Comparison of ENCODE assay signal across 8 cellular contexts in genomic region chr13:57630661-57631606, GRCh38. TPM values are rescaled to one million over a fixed set of nuclear protein-coding genes. Genes with fewer than 3 reads are reported as not detected.
DNase-seq lines count a peak whose midpoint lies in the region; ATAC-seq and TF ChIP-seq lines count a peak whose summit lies in the region.

No MANE protein-coding gene starts in this region.

- no peaks in the 10 kb centered on the region for H3K9me3 Mint-ChIP-seq in progenitor cell of endocrine pancreas (ENCODE audit: low read depth)

- no peak overlapping the region for H3K9ac ChIP-seq in adipocyte (ENCODE audit: low read length)

- ATAC-seq in right cardiac atrium (peak; percentile 2 to 4), HG03097 (IDR thresholded peaks at IDR 0.05; ENCODE audit: low FRiP score, unreplicated experiment) (no peak), HG03469 (IDR thresholded peaks at IDR 0.05; ENCODE audit: unreplicated experiment) (no peak)

- 1% methylated on average over 32 of the region's 32 CpGs for WGBS in right cardiac atrium

- intact Hi-C loops in right cardiac atrium (cut with DNase I): no loop called here

- CTCF ChIA-PET in AG04450 (lab: Charles Lee): no interaction called here
- CTCF ChIA-PET in HEK293 (lab: Yijun Ruan, JAX): interaction anchor here (0.7 kb wide), 1 partner anchor 128 kb away, joined by 3 read pairs; no protein-coding TSS in a partner anchor

- H3K4me3 ChIP-seq in AG04450 (ENCODE audit: low read depth, low read length) (peak overlapping the region; percentile 39), HEK293 (ENCODE audit: low read depth, low read length) (peak overlapping the region; percentile 72), adipocyte (ENCODE audit: low read length) (peak overlapping the region; percentile 79), right cardiac atrium (ENCODE audit: low read length) (peak overlapping the region; percentile 75)

- no peak for TF ChIP-seq CTCF in AG04450 (IDR thresholded peaks at IDR 0.05; ENCODE audit: low read depth, low read length)
- TF ChIP-seq CTCF in HEK293 (tag by site-specific recombination; IDR thresholded peaks at IDR 0.05): no peak
- TF ChIP-seq CTCF in progenitor cell of endocrine pancreas (IDR thresholded peaks at IDR 0.05; ENCODE audit: unreplicated experiment): no peak

- H3K27me3 ChIP-seq in AG04450 (ENCODE audit: control insufficient read depth, insufficient read depth, low read length) (peaks cover 39% of the 10 kb centered on the region), adipocyte (replicated peaks; ENCODE audit: control insufficient read depth, insufficient read depth, low read length) (peaks cover 71% of the 10 kb centered on the region), right cardiac atrium (ENCODE audit: control insufficient read depth, insufficient read depth) (no peaks in the 10 kb centered on the region)

- H3K9me3 ChIP-seq in AG04450 (ENCODE audit: control insufficient read depth, insufficient read depth, low read length) (peaks cover 33% of the 10 kb centered on the region), HEK293 (ENCODE audit: control insufficient read depth, insufficient read depth, low read depth, low read length) (no peaks in the 10 kb centered on the region), adipocyte (ENCODE audit: control insufficient read depth, low read length) (peaks cover 11% of the 10 kb centered on the region), right cardiac atrium (ENCODE audit: control insufficient read depth, low read length) (no peaks in the 10 kb centered on the region)

- H3K4me1 ChIP-seq in HEK293 (ENCODE audit: control insufficient read depth, insufficient read depth, low read length) (no peaks in the 10 kb centered on the region), adipocyte (ENCODE audit: control insufficient read depth, insufficient read depth, low read length) (peaks cover 31% of the 10 kb centered on the region), right cardiac atrium (ENCODE audit: control insufficient read depth, insufficient read depth, low read length) (no peaks in the 10 kb centered on the region)

- H3K36me3 ChIP-seq in HEK293 (ENCODE audit: control insufficient read depth in 2 of 2, insufficient read depth in 1 of 2, low read length in 2 of 2): peaks cover 0 to 16% of the 10 kb centered on the region in 2 experiments; a peak in 1 of 3 replicates
- no peaks in the 10 kb centered on the region for H3K36me3 ChIP-seq in adipocyte (ENCODE audit: control insufficient read depth, insufficient read depth, low read length, severe bottlenecking)

- H3K4me3 Mint-ChIP-seq in progenitor cell of endocrine pancreas (ENCODE audit: low read depth): peak overlapping the region; percentile 85

- peak overlapping the region; percentile 91 for H3K27ac Mint-ChIP-seq in progenitor cell of endocrine pancreas

- peaks cover 20% of the 10 kb centered on the region for H3K4me1 Mint-ChIP-seq in progenitor cell of endocrine pancreas (ENCODE audit: low read depth)

- DNase-seq in AG04450 (ENCODE audit: low read depth, low spot score) (no peak), adipocyte (ENCODE audit: low read depth) (peak; percentile 10), right cardiac atrium (peak in 2 of 3 donors; percentile 23 to 33), progenitor cell of endocrine pancreas (ENCODE audit: low spot score, unreplicated experiment) (no peak), NOMO-1 treated with DMSO at 0.1 percent for 48 hours (lab: John Stamatoyannopoulos, UW; ENCODE audit: unreplicated experiment) (no peak)

- peaks cover 29% of the 10 kb centered on the region for H3K27me3 Mint-ChIP-seq in progenitor cell of endocrine pancreas

- POLR2A ChIA-PET in AG04450 (lab: Yijun Ruan, JAX) (no interaction called here), HEK293 (lab: Yijun Ruan, JAX) (interaction anchor here (0.7 kb wide), 2 partner anchors 9 to 1791 kb away, joined by 3 to 4 read pairs; no protein-coding TSS in a partner anchor)

- peaks cover 6% of the 10 kb centered on the region for H3K36me3 Mint-ChIP-seq in progenitor cell of endocrine pancreas (ENCODE audit: insufficient read depth)

- H3K27ac ChIP-seq in AG04450 (ENCODE audit: low read depth, low read length) (no peak overlapping the region), HEK293 (ENCODE audit: extremely low read depth, low read depth, low read length) (peak overlapping the region; percentile 57), right cardiac atrium (ENCODE audit: low read length) (peak overlapping the region; percentile 55)

TF ChIP-seq in HEK293, 187 proteins besides CTCF, POLR2A, EP300 and RAD21:
- no peak for TF ChIP-seq ZNF398 (tag by site-specific recombination; IDR thresholded peaks at IDR 0.05)
- no peak for TF ChIP-seq ZNF391 (tag by site-specific recombination; IDR thresholded peaks at IDR 0.05; ENCODE audit: borderline replicate concordance, low read depth)
- TF ChIP-seq ZBTB48 (tag by site-specific recombination; IDR thresholded peaks at IDR 0.05): no peak
- no peak for TF ChIP-seq ZNF555 (tag by site-specific recombination; conservative IDR thresholded peaks at IDR 0.05)
- TF ChIP-seq ZNF366 (tag by site-specific recombination; conservative IDR thresholded peaks at IDR 0.05): 0 out of 2 replicates have a peak, but pooled peaks have one; percentile 30
- TF ChIP-seq SCRT2 (tag by site-specific recombination; IDR thresholded peaks at IDR 0.05): peak; percentile 54; the same call in 1 of the 2 replicates
- no peak for TF ChIP-seq ZBTB17 (tag by site-specific recombination; IDR thresholded peaks at IDR 0.05)
- TF ChIP-seq HOXC10 (CRISPR knock-in tag; IDR thresholded peaks at IDR 0.05): no peak
- peak; percentile 58 for TF ChIP-seq PRDM1 (tag by site-specific recombination; IDR thresholded peaks at IDR 0.05)

RNA-seq across cellular contexts. Expression of gene PCDH17, which starts 0.6 kb away (rescaled TPM):
- polyA plus RNA-seq in AG04450 (2011; rRNA removed) (not detected in 2 replicates), right cardiac atrium (1.3 TPM)
- polyA minus RNA-seq in AG04450 (2011; rRNA and poly(A)+ RNA removed): not detected in 2 replicates
- total RNA-seq in right cardiac atrium (1 to 10 TPM; 4.2 to 6.0 (median 5.4) TPM), progenitor cell of endocrine pancreas (17.5 and 18.9 TPM in 2 replicates)

Comparison
In these comparisons a context has a peak if more than half of its experiments do, and no peak if none do; other contexts are left out.
1. DNase-seq: peak in adipocyte (single experiment) and right cardiac atrium (2 of 3); none in AG04450 (single experiment), progenitor cell of endocrine pancreas (single experiment) and NOMO-1 treated with DMSO at 0.1 percent for 48 hours (single experiment).
2. ATAC-seq: peak in right cardiac atrium (2 of 2); none in HG03097 (single experiment) and HG03469 (single experiment).
3. Peak in every context shown above with its lines, with median percentiles within 50 percentile points of each other: H3K4me3 ChIP-seq.